Comparison of ENCODE assay signal across 2 cellular contexts in the genomic region with DNA sequence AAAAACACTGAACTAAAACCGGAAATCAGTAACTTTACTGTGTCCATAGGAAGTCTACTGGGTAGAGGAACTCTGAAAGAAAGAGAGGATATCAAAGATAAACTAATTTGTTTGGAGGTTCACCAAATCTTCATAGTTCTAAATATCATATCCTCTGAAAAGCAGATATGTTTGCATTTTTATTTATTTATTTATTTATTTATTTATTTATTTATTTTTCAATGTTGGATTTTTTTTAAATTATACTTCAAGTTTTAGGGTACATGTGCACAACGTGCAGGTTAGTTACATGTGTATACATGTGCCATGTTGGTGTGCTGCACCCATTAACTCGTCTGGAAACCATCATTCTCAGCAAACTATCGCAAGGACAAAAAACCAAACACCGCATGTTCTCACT.
DNase-seq lines count a peak whose midpoint lies in the region; ATAC-seq, FAIRE-seq and TF ChIP-seq lines count a peak whose summit lies in the region.
"Not testable (repeated sequence)": the region's sequence is repeated elsewhere in the genome, so short reads cannot be mapped to it uniquely, and the experiment has no call there.

No MANE protein-coding gene starts in this region.

- H3K4me1 ChIP-seq in A549; HEK293 (ENCODE audit: control insufficient read depth, insufficient read depth, low read length): not testable (repeated sequence)

- not testable (repeated sequence) for TF ChIP-seq POLR2A in A549 (IDR thresholded peaks at IDR 0.05; ENCODE audit: low read length)

- not testable (repeated sequence) for DNase-seq in A549 (ENCODE audit: low read depth in 1 of 2, low spot score in 1 of 2)

- not testable (repeated sequence) for FAIRE-seq in A549 (lab: Jason Lieb, UNC)

- CTCF ChIA-PET in A549 (lab: Yijun Ruan, JAX); HEK293 (lab: Yijun Ruan, JAX): not testable (repeated sequence)

- TF ChIP-seq EP300 in A549 (IDR thresholded peaks at IDR 0.05) = not testable (repeated sequence)

- WGBS in A549 (ENCODE audit: missing lambda C conversion rate) = 39% methylated on average over 5 of the region's 5 CpGs

- H3K4me2 ChIP-seq in A549 = not testable (repeated sequence)

- H3K27ac ChIP-seq in A549; HEK293 (ENCODE audit: extremely low read depth, low read depth, low read length): not testable (repeated sequence)

- H3K4me3 ChIP-seq in A549; HEK293 (ENCODE audit: low read depth, low read length): not testable (repeated sequence)

- TF ChIP-seq RAD21 in A549 (conservative IDR thresholded peaks at IDR 0.05 in 1 of 2, IDR thresholded peaks at IDR 0.05 in 1 of 2) = not testable (repeated sequence)

- not testable (repeated sequence) for H3K9me3 ChIP-seq in A549; HEK293 (ENCODE audit: control insufficient read depth, insufficient read depth, low read depth, low read length)

- POLR2A ChIA-PET in A549 (lab: Yijun Ruan, JAX); HEK293 (lab: Yijun Ruan, JAX): not testable (repeated sequence)

- TF ChIP-seq CTCF in A549 (IDR thresholded peaks at IDR 0.05); HEK293 (tag by site-specific recombination; IDR thresholded peaks at IDR 0.05): not testable (repeated sequence)

- not testable (repeated sequence) for ATAC-seq in A549

- not testable (repeated sequence) for H3K36me3 ChIP-seq in HEK293 (ENCODE audit: control insufficient read depth in 2 of 2, insufficient read depth in 1 of 2, low read length in 2 of 2)

TF ChIP-seq in A549, 52 proteins besides CTCF, POLR2A, EP300 and RAD21:
- TF ChIP-seq ZC3H11A (IDR thresholded peaks at IDR 0.05) = peak; percentile 90
TF ChIP-seq in A549: peak in this region for 1; not testable (repeated sequence) for 51.

TF ChIP-seq in HEK293, 187 proteins besides CTCF, POLR2A, EP300 and RAD21:
- peak; percentile 38; the same call in 1 of the 2 replicates for TF ChIP-seq ZNF140 (tag by site-specific recombination; IDR thresholded peaks at IDR 0.05)
- TF ChIP-seq ZNF510 (tag by site-specific recombination; IDR thresholded peaks at IDR 0.05; ENCODE audit: insufficient replicate concordance) = peak; percentile 15
- TF ChIP-seq, protein P1, sequence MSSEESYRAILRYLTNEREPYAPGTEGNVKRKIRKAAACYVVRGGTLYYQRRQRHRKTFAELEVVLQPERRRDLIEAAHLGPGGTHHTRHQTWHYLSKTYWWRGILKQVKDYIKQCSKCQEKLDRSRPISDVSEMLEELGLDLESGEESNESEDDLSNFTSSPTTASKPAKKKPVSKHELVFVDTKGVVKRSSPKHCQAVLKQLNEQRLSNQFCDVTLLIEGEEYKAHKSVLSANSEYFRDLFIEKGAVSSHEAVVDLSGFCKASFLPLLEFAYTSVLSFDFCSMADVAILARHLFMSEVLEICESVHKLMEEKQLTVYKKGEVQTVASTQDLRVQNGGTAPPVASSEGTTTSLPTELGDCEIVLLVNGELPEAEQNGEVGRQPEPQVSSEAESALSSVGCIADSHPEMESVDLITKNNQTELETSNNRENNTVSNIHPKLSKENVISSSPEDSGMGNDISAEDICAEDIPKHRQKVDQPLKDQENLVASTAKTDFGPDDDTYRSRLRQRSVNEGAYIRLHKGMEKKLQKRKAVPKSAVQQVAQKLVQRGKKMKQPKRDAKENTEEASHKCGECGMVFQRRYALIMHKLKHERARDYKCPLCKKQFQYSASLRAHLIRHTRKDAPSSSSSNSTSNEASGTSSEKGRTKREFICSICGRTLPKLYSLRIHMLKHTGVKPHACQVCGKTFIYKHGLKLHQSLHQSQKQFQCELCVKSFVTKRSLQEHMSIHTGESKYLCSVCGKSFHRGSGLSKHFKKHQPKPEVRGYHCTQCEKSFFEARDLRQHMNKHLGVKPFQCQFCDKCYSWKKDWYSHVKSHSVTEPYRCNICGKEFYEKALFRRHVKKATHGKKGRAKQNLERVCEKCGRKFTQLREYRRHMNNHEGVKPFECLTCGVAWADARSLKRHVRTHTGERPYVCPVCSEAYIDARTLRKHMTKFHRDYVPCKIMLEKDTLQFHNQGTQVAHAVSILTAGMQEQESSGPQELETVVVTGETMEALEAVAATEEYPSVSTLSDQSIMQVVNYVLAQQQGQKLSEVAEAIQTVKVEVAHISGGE (tag by site-specific recombination; conservative IDR thresholded peaks at IDR 0.05; ENCODE audit: low read depth) = peak; percentile 57
- TF ChIP-seq ZXDB (tag by site-specific recombination; IDR thresholded peaks at IDR 0.05) = 0 out of 2 replicates have a peak, but pooled peaks have one; percentile 28
- peak; percentile 50; the same call in 1 of the 2 replicates for TF ChIP-seq ZNF433 (tag by site-specific recombination; IDR thresholded peaks at IDR 0.05; ENCODE audit: low read depth)
- TF ChIP-seq ZNF629 (tag by site-specific recombination; IDR thresholded peaks at IDR 0.05) = 0 out of 2 replicates have a peak, but pooled peaks have one; percentile 16
- peak; percentile 44; the same call in 1 of the 2 replicates for TF ChIP-seq ZBTB8A (tag by site-specific recombination; IDR thresholded peaks at IDR 0.05)
- peak; percentile 60 for TF ChIP-seq ZNF623 (tag by site-specific recombination; IDR thresholded peaks at IDR 0.05)
- 0 out of 2 replicates have a peak, but pooled peaks have one; percentile 42 for TF ChIP-seq ZNF202 (tag by site-specific recombination; IDR thresholded peaks at IDR 0.05; ENCODE audit: borderline replicate concordance)
- TF ChIP-seq ZNF426 (tag by site-specific recombination; IDR thresholded peaks at IDR 0.05) = peak; percentile 78
- TF ChIP-seq REST (tag by site-specific recombination; IDR thresholded peaks at IDR 0.05) = peak; percentile 54; the same call in 1 of the 2 replicates
- TF ChIP-seq ZNF394 (tag by site-specific recombination; IDR thresholded peaks at IDR 0.05; ENCODE audit: borderline replicate concordance) = peak; percentile 89
- peak; percentile 80 for TF ChIP-seq ZNF518A (tag by site-specific recombination; conservative IDR thresholded peaks at IDR 0.05; ENCODE audit: low read depth)
- peak; percentile 63 for TF ChIP-seq ZNF555 (tag by site-specific recombination; conservative IDR thresholded peaks at IDR 0.05)
